31 cellular contexts compared by ENCODE assay signal in the genomic region with DNA sequence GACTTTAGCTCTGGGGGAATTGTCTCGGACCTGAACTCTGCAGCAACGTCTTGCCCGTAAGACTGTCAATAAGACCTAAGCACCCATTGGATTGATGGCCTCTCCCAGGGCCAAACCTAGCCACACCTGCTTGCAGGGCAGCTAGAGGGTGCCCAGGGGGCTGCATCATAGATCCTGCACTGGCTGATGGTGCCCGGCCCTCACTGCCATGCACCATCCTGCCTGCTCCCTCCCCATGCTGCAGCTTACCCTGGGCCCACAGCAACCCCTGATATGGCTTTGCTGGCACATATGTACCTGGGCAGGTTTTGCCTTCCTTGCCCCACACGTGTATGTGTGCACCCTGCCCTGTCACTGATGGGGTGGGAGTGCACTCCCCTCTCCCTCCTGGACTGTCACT. TPM values are rescaled to one million over a fixed set of nuclear protein-coding genes. Genes with fewer than 3 reads are reported as not detected.
"Had no signal": no experiment of that assay in that cellular context is flagged by ENCODE, and none has a peak within 500 bp of the region (broad histone marks: within the 10 kb centered on the region; RNA-seq: fewer than 3 reads in every experiment).

No MANE protein-coding gene starts in this region.

- FAIRE-seq: small intestine had no signal

- H3K4me3 Mint-ChIP-seq: naive thymus-derived CD8-positive, alpha-beta T cell; natural killer cell treated with Interleukin-12 subunit alpha and Interleukin-12 subunit beta and Interleukin-15 and Interleukin-18, amount 100 ng/mL, for 72 hours; nephron progenitor cell; neural crest cell; stimulated activated memory B cell treated with anti-CD40 and anti-IgM and Interleukin-4, amounts not matched to agents 10 μg/mL and 1 μg/mL and 100 μg/mL, for 72 hours; stimulated activated naive CD8-positive, alpha-beta T cell treated with anti-CD3 and anti-CD28 coated beads, Interleukin-15, amount 100 ng/mL, for 72 hours; type B pancreatic cell had no signal

- H3K9ac ChIP-seq: parathyroid adenoma had no signal

- H3K27me3 Mint-ChIP-seq: naive thymus-derived CD8-positive, alpha-beta T cell; natural killer cell treated with Interleukin-12 subunit alpha and Interleukin-12 subunit beta and Interleukin-15 and Interleukin-18, amount 100 ng/mL, for 72 hours; progenitor cell of endocrine pancreas; stimulated activated memory B cell treated with anti-CD40 and anti-IgM and Interleukin-4, amounts not matched to agents 10 μg/mL and 1 μg/mL and 100 μg/mL, for 72 hours; stimulated activated naive CD8-positive, alpha-beta T cell treated with anti-CD3 and anti-CD28 coated beads, Interleukin-15, amount 100 ng/mL, for 72 hours had no signal

- H3K27me3 ChIP-seq: ovary, right lobe of liver, sigmoid colon, suprapubic skin, testis, tibial artery, transverse colon, upper lobe of right lung, uterus had no signal

- H3K4me1 ChIP-seq: parathyroid adenoma, psoas muscle, right lobe of liver, sigmoid colon, suprapubic skin, testis, transverse colon, upper lobe of right lung, uterus had no signal

- H2AFZ ChIP-seq: parathyroid adenoma had no signal

- H3K9me3 ChIP-seq: ovary, psoas muscle, right lobe of liver, testis, transverse colon, upper lobe of right lung, uterus had no signal

- H3K27ac ChIP-seq: ovary, parathyroid adenoma, psoas muscle, right lobe of liver, sigmoid colon, suprapubic skin, testis, tibial artery, transverse colon, upper lobe of right lung, uterus had no signal

- H3K36me3 Mint-ChIP-seq: naive thymus-derived CD8-positive, alpha-beta T cell; natural killer cell treated with Interleukin-12 subunit alpha and Interleukin-12 subunit beta and Interleukin-15 and Interleukin-18, amount 100 ng/mL, for 72 hours; stimulated activated memory B cell treated with anti-CD40 and anti-IgM and Interleukin-4, amounts not matched to agents 10 μg/mL and 1 μg/mL and 100 μg/mL, for 72 hours had no signal

- H3K36me3 ChIP-seq: ovary, right lobe of liver, sigmoid colon, suprapubic skin, tibial artery, transverse colon, upper lobe of right lung, uterus had no signal

- H3K4me3 ChIP-seq: ovary, psoas muscle, right lobe of liver, sigmoid colon, suprapubic skin, testis, tibial artery, transverse colon, upper lobe of right lung, uterus had no signal

- ATAC-seq: naive thymus-derived CD8-positive, alpha-beta T cell; psoas muscle; stimulated activated memory B cell treated with anti-CD40 and anti-IgM and Interleukin-4, amounts not matched to agents 10 μg/mL and 1 μg/mL and 100 μg/mL, for 72 hours; stimulated activated naive CD8-positive, alpha-beta T cell treated with anti-CD3 and anti-CD28 coated beads, Interleukin-15, amount 100 ng/mL, for 72 hours; stimulated activated naive CD8-positive, alpha-beta T cell treated with anti-CD3 and anti-CD28 coated beads, Interleukin-15, Interleukin-2, amounts not matched to agents 100 U/mL and 50 U/mL, for 24 hours had no signal

- H3K27ac Mint-ChIP-seq: naive thymus-derived CD8-positive, alpha-beta T cell; natural killer cell treated with Interleukin-12 subunit alpha and Interleukin-12 subunit beta and Interleukin-15 and Interleukin-18, amount 100 ng/mL, for 72 hours; nephron progenitor cell; progenitor cell of endocrine pancreas; stimulated activated memory B cell treated with anti-CD40 and anti-IgM and Interleukin-4, amounts not matched to agents 10 μg/mL and 1 μg/mL and 100 μg/mL, for 72 hours; stimulated activated naive CD8-positive, alpha-beta T cell treated with anti-CD3 and anti-CD28 coated beads, Interleukin-15, amount 100 ng/mL, for 72 hours; type B pancreatic cell had no signal

- DNase-seq: naive thymus-derived CD8-positive, alpha-beta T cell; nephron progenitor cell; occipital lobe; ovary; posterior cingulate gyrus; psoas muscle; right cardiac atrium; right lobe of liver; sigmoid colon; small intestine; stimulated activated CD4-positive, alpha-beta T cell treated with anti-CD3 and anti-CD28 coated beads, Interleukin-12 subunit alpha, Interleukin-12 subunit beta, amount 100 ng/mL, for 4 hours; stimulated activated CD4-positive, alpha-beta T cell treated with anti-CD3 and anti-CD28 coated beads, Interleukin-1b, Interleukin-23, amount 100 ng/mL, for 48 hours; stimulated activated CD4-positive, alpha-beta T cell treated with anti-CD3 and anti-CD28 coated beads, Interleukin-4, amount 100 ng/mL, for 1 hour; stimulated activated CD4-positive, alpha-beta T cell treated with anti-CD3 and anti-CD28 coated beads, Interleukin-4, amount 100 ng/mL, for 4 hours; stimulated activated CD8-positive, alpha-beta memory T cell treated with anti-CD3 and anti-CD28 coated beads, Interleukin-4, amount 100 ng/mL, for 48 hours; stimulated activated naive CD4-positive, alpha-beta T cell; stimulated activated naive CD8-positive, alpha-beta T cell treated with anti-CD3 and anti-CD28 coated beads, Interleukin-15, amount 100 ng/mL, for 72 hours; stimulated activated naive CD8-positive, alpha-beta T cell treated with anti-CD3 and anti-CD28 coated beads, Interleukin-15, Interleukin-2, amounts not matched to agents 100 U/mL and 50 U/mL, for 24 hours; substantia nigra; testis; tibial artery; transverse colon; upper lobe of right lung; uterus had no signal

- H3K4me1 Mint-ChIP-seq: naive thymus-derived CD8-positive, alpha-beta T cell; nephron progenitor cell; neural crest cell; stimulated activated memory B cell treated with anti-CD40 and anti-IgM and Interleukin-4, amounts not matched to agents 10 μg/mL and 1 μg/mL and 100 μg/mL, for 72 hours; stimulated activated naive CD8-positive, alpha-beta T cell treated with anti-CD3 and anti-CD28 coated beads, Interleukin-15, amount 100 ng/mL, for 72 hours had no signal

- H3K79me2 ChIP-seq: parathyroid adenoma had no signal

RNA-seq across cellular contexts. Expression of a gene that starts 8.9 kb away (rescaled TPM):
- total RNA-seq: naive thymus-derived CD8-positive, alpha-beta T cell; natural killer cell treated with Interleukin-12 subunit alpha and Interleukin-12 subunit beta and Interleukin-15 and Interleukin-18, amount 100 ng/mL, for 72 hours; neural crest cell; progenitor cell of endocrine pancreas; right cardiac atrium; sigmoid colon; transverse colon; upper lobe of right lung had no signal
- polyA plus RNA-seq: sigmoid colon, small intestine had no signal

RNA-seq across cellular contexts. Expression of a gene that starts 37.8 kb away (rescaled TPM):
- total RNA-seq: naive thymus-derived CD8-positive, alpha-beta T cell; natural killer cell treated with Interleukin-12 subunit alpha and Interleukin-12 subunit beta and Interleukin-15 and Interleukin-18, amount 100 ng/mL, for 72 hours had no signal
- polyA plus RNA-seq: naive thymus-derived CD8-positive, alpha-beta T cell had no signal
